15 cellular contexts compared by ENCODE assay signal in genomic region chr9:14435871-14436270, GRCh38.
A peak's percentile ranks its signal among the peaks of the same experiment; 100 is the strongest.
DNase-seq lines count a peak whose midpoint lies in the region; ATAC-seq and TF ChIP-seq lines count a peak whose summit lies in the region.
"Had no signal": no experiment of that assay in that cellular context is flagged by ENCODE, and none has a peak within 500 bp of the region (broad histone marks: within the 10 kb centered on the region; RNA-seq: fewer than 3 reads in every experiment).

No MANE protein-coding gene starts in this region.

- no peak for DNase-seq in Right ventricle myocardium inferior (ENCODE audit: missing footprints)
- DNase-seq in cardiac septum (ENCODE audit: low spot score): no peak
- DNase-seq in Right ventricle myocardium superior: no peak
- DNase-seq in left ventricle myocardium superior: no peak
- DNase-seq in PC-3: no peak
- DNase-seq: ACHN; C1 segment of cervical spinal cord; Calu3; CD4-positive, alpha-beta T cell; DMS 273 treated with DMSO at 0.1 percent for 48 hours; GOT3; H9 had no signal

- H3K27me3 ChIP-seq in PC-3 (ENCODE audit: low read length): no peaks in the 10 kb centered on the region

- no peaks in the 10 kb centered on the region for H3K9me2 ChIP-seq in PC-3 (replicated peaks; ENCODE audit: low read length)

- no peak for TF ChIP-seq CTCF in PC-3 (conservative IDR thresholded peaks at IDR 0.05; ENCODE audit: low read depth, low read length)

- CTCF ChIA-PET in PC-3 (lab: Charles Lee): no interaction called here

- H3K4me3 ChIP-seq in PC-3 (ENCODE audit: low read length): no peak overlapping the region

- H3K79me2 ChIP-seq in PC-3 (ENCODE audit: low read length): no peaks in the 10 kb centered on the region

- no peak overlapping the region for H3K4me2 ChIP-seq in PC-3 (ENCODE audit: low read length)

- no peaks in the 10 kb centered on the region for H4K20me1 ChIP-seq in PC-3 (ENCODE audit: low read length)

- intact Hi-C loops in Right ventricle myocardium inferior (cut with DNase I): loop anchor here (2.0 to 10.0 kb wide), 2 partner anchors 1009 to 1401 kb away; no protein-coding TSS in a partner anchor
- intact Hi-C loops in cardiac septum (cut with DNase I): no loop called here
- intact Hi-C loops in Right ventricle myocardium superior (cut with DNase I): loop anchor here (10.0 kb wide), 1 partner anchor 1401 kb away; no protein-coding TSS in a partner anchor
- intact Hi-C loops in left ventricle myocardium superior (cut with micrococcal nuclease): no loop called here
- intact Hi-C loops in PC-3 (cut with micrococcal nuclease): loop anchor here (10.0 kb wide), 1 partner anchor 1341 kb away; no protein-coding TSS in a partner anchor

- H2AFZ ChIP-seq in PC-3 (ENCODE audit: low read length): no peak overlapping the region

- H3K9ac ChIP-seq in PC-3 (ENCODE audit: low read length): no peak overlapping the region

- ATAC-seq in Right ventricle myocardium inferior (peak; percentile 20), Right ventricle myocardium superior (ENCODE audit: poor library complexity) (peak; percentile 19), left ventricle myocardium superior (peak; percentile 31), GM21515 (IDR thresholded peaks at IDR 0.05; ENCODE audit: unreplicated experiment) (no peak), GM21786 (IDR thresholded peaks at IDR 0.05; ENCODE audit: unreplicated experiment) (no peak), HG03439 (IDR thresholded peaks at IDR 0.05; ENCODE audit: unreplicated experiment) (no peak), PC-3 (no peak)

- peaks cover 13% of the 10 kb centered on the region; the same call in 1 of the 2 replicates for H3K4me1 ChIP-seq in PC-3 (ENCODE audit: insufficient read depth, low read length)

- H3K36me3 ChIP-seq in PC-3 (ENCODE audit: low read depth, low read length): no peaks in the 10 kb centered on the region

- POLR2A ChIA-PET in PC-3 (lab: Charles Lee; ENCODE audit: unreplicated experiment): no interaction called here

- H3F3A ChIP-seq in PC-3 (ENCODE audit: low read length, unreplicated experiment): no peaks in the 10 kb centered on the region

- H3K27ac ChIP-seq in PC-3 (ENCODE audit: low read length): no peak overlapping the region

- no TSS peak for BruUV-seq in PC-3 (replicated peaks; lab: Mats Ljungman, UMichigan)

- no peaks in the 10 kb centered on the region for H3K9me3 ChIP-seq in PC-3 (ENCODE audit: low read length)

Comparison
In these comparisons a context has a peak if more than half of its experiments do, and no peak if none do; other contexts are left out.
1. intact Hi-C loops: an anchor here in Right ventricle myocardium inferior (2.0 to 10.0 kb wide), Right ventricle myocardium superior (10.0 kb wide) and PC-3 (10.0 kb wide); none called in cardiac septum and left ventricle myocardium superior.
2. ATAC-seq: peak in Right ventricle myocardium inferior (single experiment), Right ventricle myocardium superior (single experiment) and left ventricle myocardium superior (single experiment); none in GM21515 (single experiment), GM21786 (single experiment), HG03439 (single experiment) and PC-3 (single experiment).